ENCODE assay signal across 9 cellular contexts in the genomic region with DNA sequence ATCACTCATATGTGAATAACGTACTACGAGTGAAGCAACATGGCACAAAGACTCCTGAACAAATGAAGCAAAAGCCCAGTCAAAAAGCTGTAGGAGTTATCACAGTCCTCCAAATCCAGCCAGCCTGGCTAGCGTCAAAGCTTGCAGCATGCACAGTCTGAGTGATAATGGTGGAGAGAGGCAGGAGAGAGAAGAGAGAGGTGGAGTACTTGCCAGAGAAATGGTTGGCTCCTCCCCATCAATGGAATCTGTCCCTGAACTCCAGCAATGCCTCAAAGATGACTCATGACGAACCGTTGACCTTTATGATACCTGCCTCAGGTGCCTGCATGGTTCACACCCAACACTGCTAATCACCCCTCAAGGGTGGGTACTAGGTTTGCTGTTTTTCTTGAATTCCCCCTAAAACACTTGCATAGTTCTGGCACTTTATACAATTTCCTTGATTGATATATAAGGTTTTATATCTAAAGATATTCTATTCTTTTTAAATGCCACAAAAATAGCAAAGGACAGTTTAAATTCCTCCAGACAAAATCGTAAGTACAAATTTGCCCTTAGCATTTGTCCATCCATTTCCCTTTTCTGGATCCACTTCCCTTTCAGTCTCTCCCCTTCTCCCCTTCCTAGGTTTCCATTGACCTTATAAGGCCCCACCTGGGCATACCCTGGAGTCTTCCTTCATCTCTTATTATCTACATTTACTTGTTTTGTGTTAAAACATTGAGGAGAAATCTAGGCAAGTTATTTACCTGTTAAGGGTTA. TPM values are rescaled to one million over a fixed set of nuclear protein-coding genes. Genes with fewer than 3 reads are reported as not detected.
DNase-seq lines count a peak whose midpoint lies in the region; ATAC-seq, FAIRE-seq and TF ChIP-seq lines count a peak whose summit lies in the region.
"Had no signal": no experiment of that assay in that cellular context is flagged by ENCODE, and none has a peak within 500 bp of the region (broad histone marks: within the 10 kb centered on the region; RNA-seq: fewer than 3 reads in every experiment).

No MANE protein-coding gene starts in this region.

- intact Hi-C loops in activated CD8-positive, alpha-beta T cell treated with anti-CD3 and anti-CD28 coated beads for 36 hours (cut with micrococcal nuclease): loop anchor here (5.0 to 10.0 kb wide), 2 partner anchors 41 to 556 kb away; no protein-coding TSS in a partner anchor
- intact Hi-C loops in left ventricle myocardium inferior (cut with micrococcal nuclease): loop anchor here (10.0 kb wide), 1 partner anchor 46 kb away; no protein-coding TSS in a partner anchor

- POLR2A ChIA-PET in activated CD8-positive, alpha-beta T cell treated with anti-CD3 and anti-CD28 coated beads for 36 hours (lab: Charles Lee): interaction anchor here (0.9 to 3.8 kb wide), 6 partner anchors 8 to 181 kb away, joined by 3 to 41 read pairs (median 5); a partner anchor contains a TSS

- H3K36me3 Mint-ChIP-seq in HFFc6 (ENCODE audit: low read depth) (no peaks in the 10 kb centered on the region), glutamatergic neuron (ENCODE audit: unreplicated experiment) (no peaks in the 10 kb centered on the region)
- H3K36me3 Mint-ChIP-seq in activated CD8-positive, alpha-beta T cell treated with anti-CD3 and anti-CD28 coated beads for 36 hours (ENCODE audit: low read depth): peaks cover 86% of the 10 kb centered on the region

- H3K27me3 ChIP-seq in left ventricle myocardium inferior (ENCODE audit: low read depth) (no peaks in the 10 kb centered on the region), small intestine (ENCODE audit: control insufficient read depth in 2 of 2, insufficient read depth in 2 of 2, low read length in 2 of 2) (no peaks in the 10 kb centered on the region), H7 (ENCODE audit: control insufficient read depth, insufficient read depth, low read length) (no peaks in the 10 kb centered on the region)
- H3K27me3 ChIP-seq: MG63 had no signal

- TF ChIP-seq CTCF in HFFc6 (IDR thresholded peaks at IDR 0.05) (no peak), left ventricle myocardium inferior (IDR thresholded peaks at IDR 0.05; ENCODE audit: borderline replicate concordance) (no peak), glutamatergic neuron (IDR thresholded peaks at IDR 0.05; ENCODE audit: partially characterized antibody, unreplicated experiment) (no peak)
- no peak for TF ChIP-seq CTCF in activated CD8-positive, alpha-beta T cell treated with anti-CD3 and anti-CD28 coated beads for 36 hours (IDR thresholded peaks at IDR 0.05)

- WGBS in small intestine, 3 donors: 44 to 65% (median 58%) methylated on average over 6 of the region's 6 CpGs

- peak overlapping the region; percentile 92 for H3K27ac ChIP-seq in left ventricle myocardium inferior (replicated peaks)
- H3K27ac ChIP-seq in small intestine (ENCODE audit: low read depth in 1 of 2, low read length in 1 of 2): peak overlapping the region in 1 of 2 donors; percentile 72

- H3K36me3 ChIP-seq in left ventricle myocardium inferior: peaks cover 21% of the 10 kb centered on the region
- peaks cover 2% of the 10 kb centered on the region in 2 donors for H3K36me3 ChIP-seq in small intestine (ENCODE audit: control insufficient read depth in 2 of 2, insufficient read depth in 2 of 2, low read length in 2 of 2)
- no peaks in the 10 kb centered on the region for H3K36me3 ChIP-seq in H7 (replicated peaks; ENCODE audit: control insufficient read depth, insufficient read depth, low read length)
- H3K36me3 ChIP-seq: MG63 had no signal

- H3K9me3 Mint-ChIP-seq in HFFc6 (no peaks in the 10 kb centered on the region), glutamatergic neuron (ENCODE audit: unreplicated experiment) (no peaks in the 10 kb centered on the region)
- no peaks in the 10 kb centered on the region for H3K9me3 Mint-ChIP-seq in activated CD8-positive, alpha-beta T cell treated with anti-CD3 and anti-CD28 coated beads for 36 hours

- H3K27ac Mint-ChIP-seq in HFFc6 (peak overlapping the region; percentile 65), glutamatergic neuron (ENCODE audit: unreplicated experiment) (no peak overlapping the region)
- H3K27ac Mint-ChIP-seq in activated CD8-positive, alpha-beta T cell treated with anti-CD3 and anti-CD28 coated beads for 36 hours: peak overlapping the region; percentile 97

- no peak overlapping the region for H3K4me3 Mint-ChIP-seq in HFFc6
- peak overlapping the region; percentile 68 for H3K4me3 Mint-ChIP-seq in activated CD8-positive, alpha-beta T cell treated with anti-CD3 and anti-CD28 coated beads for 36 hours
- H3K4me3 Mint-ChIP-seq in glutamatergic neuron (ENCODE audit: unreplicated experiment): no peak overlapping the region

- FAIRE-seq in small intestine (lab: Jason Lieb, UNC): no peak

- no peaks in the 10 kb centered on the region for H3K9me3 ChIP-seq in left ventricle myocardium inferior (replicated peaks)
- no peaks in the 10 kb centered on the region for H3K9me3 ChIP-seq in small intestine (ENCODE audit: control insufficient read depth, low read depth)
- H3K9me3 ChIP-seq: MG63 had no signal

- no peak for ATAC-seq in activated CD8-positive, alpha-beta T cell treated with anti-CD3 and anti-CD28 coated beads for 36 hours
- no peak for ATAC-seq in HG03039 (IDR thresholded peaks at IDR 0.05; ENCODE audit: unreplicated experiment)

- H3K4me3 ChIP-seq in left ventricle myocardium inferior (no peak overlapping the region), small intestine (ENCODE audit: low read depth in 1 of 2, low read length in 2 of 2) (no peak overlapping the region), H7 (ENCODE audit: insufficient read depth, low read depth, low read length) (no peak overlapping the region)
- H3K4me3 ChIP-seq: MG63 had no signal

- H3K4me1 Mint-ChIP-seq in HFFc6 (ENCODE audit: low read depth): peaks cover 66% of the 10 kb centered on the region
- H3K4me1 Mint-ChIP-seq in activated CD8-positive, alpha-beta T cell treated with anti-CD3 and anti-CD28 coated beads for 36 hours (ENCODE audit: low read depth): peaks cover 84% of the 10 kb centered on the region
- H3K4me1 Mint-ChIP-seq in glutamatergic neuron (ENCODE audit: low read depth, unreplicated experiment): no peaks in the 10 kb centered on the region

- CTCF ChIA-PET in activated CD8-positive, alpha-beta T cell treated with anti-CD3 and anti-CD28 coated beads for 36 hours (lab: Charles Lee): no interaction called here

- peaks cover 100% of the 10 kb centered on the region for H3K4me1 ChIP-seq in left ventricle myocardium inferior
- H3K4me1 ChIP-seq in small intestine (ENCODE audit: control insufficient read depth in 2 of 2, insufficient read depth in 1 of 2, low read depth in 1 of 2, low read length in 1 of 2): peaks cover 4 to 10% of the 10 kb centered on the region in 2 donors

- DNase-seq in HFFc6 (no peak), left ventricle myocardium inferior (no peak), small intestine (peak; percentile 65), H7 (no peak), superior temporal gyrus (ENCODE audit: extremely low spot score) (no peak), glutamatergic neuron (no peak)
- DNase-seq in activated CD8-positive, alpha-beta T cell treated with anti-CD3 and anti-CD28 coated beads for 36 hours: no peak
- DNase-seq: MG63 had no signal

- H3K27me3 Mint-ChIP-seq in HFFc6 (ENCODE audit: insufficient read depth): peaks cover 1% of the 10 kb centered on the region; the same call in 1 of the 2 replicates
- no peaks in the 10 kb centered on the region for H3K27me3 Mint-ChIP-seq in activated CD8-positive, alpha-beta T cell treated with anti-CD3 and anti-CD28 coated beads for 36 hours
- H3K27me3 Mint-ChIP-seq in glutamatergic neuron (ENCODE audit: unreplicated experiment): no peaks in the 10 kb centered on the region

RNA-seq across cellular contexts. Expression of a gene that starts 10.2 kb away (rescaled TPM):
- total RNA-seq in HFFc6 (2021; fragmentation: NEBNext Ultra II Directional; extraction: Animal tissue kit (Norgen Biotek cat#: 25700)): 1 to 10 TPM in 4 of 6 experiments, under 1 TPM in 2; 0.76 to 4.8 (median 3.0) TPM
- 100 to 1,000 TPM; 765 to 771 TPM for total RNA-seq in activated CD8-positive, alpha-beta T cell treated with anti-CD3 and anti-CD28 coated beads for 36 hours
- total RNA-seq in left ventricle myocardium inferior: 50.6 TPM
- polyA plus RNA-seq in small intestine: 100 to 1,000 TPM in 1 of 3 donors, 10 to 100 TPM in 2; 26.4 to 104 (median 65.9) TPM
- total RNA-seq in H7 (2014; rRNA removed; shearing (Covaris generic)): 0.89 and 2.1 TPM in 2 replicates
- not detected for total RNA-seq in glutamatergic neuron (ENCODE audit: unreplicated experiment)

RNA-seq across cellular contexts. Expression of a gene that starts 12.8 kb away (rescaled TPM):
- not detected for total RNA-seq in HFFc6 (2021; fragmentation: NEBNext Ultra II Directional; extraction: Animal tissue kit (Norgen Biotek cat#: 25700))
- total RNA-seq in activated CD8-positive, alpha-beta T cell treated with anti-CD3 and anti-CD28 coated beads for 36 hours: 1 to 10 TPM; 2.3 to 3.4 TPM
- total RNA-seq in left ventricle myocardium inferior (0.14 TPM), glutamatergic neuron (ENCODE audit: unreplicated experiment) (not detected)
- under 1 TPM in 1 of 3 donors, not detected in 2; 0.12 TPM for polyA plus RNA-seq in small intestine
- total RNA-seq in H7 (2014; rRNA removed; shearing (Covaris generic)): not detected in 2 replicates

RNA-seq across cellular contexts. Expression of a gene that starts 21.7 kb away (rescaled TPM):
- total RNA-seq in HFFc6 (2021; fragmentation: NEBNext Ultra II Directional; extraction: Animal tissue kit (Norgen Biotek cat#: 25700)): not detected
- total RNA-seq in activated CD8-positive, alpha-beta T cell treated with anti-CD3 and anti-CD28 coated beads for 36 hours: not detected
- total RNA-seq in left ventricle myocardium inferior: not detected
- not detected for polyA plus RNA-seq in small intestine
- not detected in 2 replicates for total RNA-seq in H7 (2014; rRNA removed; shearing (Covaris generic))
- not detected for total RNA-seq in glutamatergic neuron (ENCODE audit: unreplicated experiment)

Comparison
In these comparisons a context has a peak if more than half of its experiments do, and no peak if none do; other contexts are left out.
1. RNA of a gene that starts 10.2 kb away (total RNA-seq): 765 to 771 TPM in activated CD8-positive, alpha-beta T cell treated with anti-CD3 and anti-CD28 coated beads for 36 hours; 50.6 TPM in left ventricle myocardium inferior (single experiment), 0.76 to 4.8 TPM in HFFc6, 0.89 to 2.1 TPM in H7 and not detected in glutamatergic neuron (single experiment); every median in the first group is over 10 times any median in the second.